8 cellular contexts compared by ENCODE assay signal in the genomic region with DNA sequence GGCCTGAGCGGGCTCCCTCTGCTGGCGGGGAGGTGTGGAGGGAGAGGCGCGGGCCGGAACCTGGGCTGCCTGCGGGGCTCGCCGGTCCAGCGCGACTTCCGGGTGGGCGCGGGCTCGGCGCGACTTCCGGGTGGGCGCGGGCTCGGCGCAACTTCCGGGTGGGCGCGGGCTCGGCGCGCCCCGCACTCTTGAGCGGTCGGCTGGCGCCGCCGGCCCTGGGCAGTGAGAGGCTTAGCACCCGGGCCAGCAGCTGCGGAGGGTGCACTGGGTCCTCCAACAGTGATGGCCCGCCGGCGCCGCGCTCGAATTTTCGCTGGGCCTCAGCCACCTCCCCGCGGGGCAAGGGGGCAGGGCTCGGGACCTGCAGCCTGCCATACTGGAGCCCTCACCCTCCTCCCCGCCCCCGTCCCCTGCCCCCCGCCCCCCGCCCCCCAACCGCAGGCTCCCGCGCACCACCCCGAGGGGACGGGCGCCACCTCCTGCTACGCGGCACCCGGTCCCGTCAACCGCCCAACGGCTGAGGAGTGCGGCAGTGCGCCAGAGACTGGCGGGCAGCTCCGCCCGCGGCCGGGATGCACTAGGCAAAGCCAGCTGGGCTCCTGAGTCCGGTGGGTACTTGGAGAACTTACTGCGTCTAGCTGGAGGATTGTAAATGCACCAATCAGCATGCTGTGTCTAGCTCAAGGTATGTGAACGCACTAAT.
DNase-seq lines count a peak whose midpoint lies in the region; ATAC-seq, FAIRE-seq and TF ChIP-seq lines count a peak whose summit lies in the region.
"Not testable (repeated sequence)": the region's sequence is repeated elsewhere in the genome, so short reads cannot be mapped to it uniquely, and the experiment has no call there.

No MANE protein-coding gene starts in this region.

- intact Hi-C loops in body of pancreas (cut with DNase I); Right ventricle myocardium inferior (cut with DNase I); naive thymus-derived CD4-positive, alpha-beta T cell (cut with micrococcal nuclease): not testable (repeated sequence)

- not testable (repeated sequence) for TF ChIP-seq EP300 in A549 (IDR thresholded peaks at IDR 0.05)

- H3K27me3 Mint-ChIP-seq in activated CD4-positive, alpha-beta memory T cell treated with anti-CD3 and anti-CD28 coated beads, Interleukin-2, amount 10 ng/mL, durations not matched to agents 7 days and 5 days; naive thymus-derived CD4-positive, alpha-beta T cell: not testable (repeated sequence)

- POLR2A ChIA-PET in A549 (lab: Yijun Ruan, JAX); activated CD4-positive, alpha-beta memory T cell treated with anti-CD3 and anti-CD28 coated beads, Interleukin-2, amount 10 ng/mL, durations not matched to agents 7 days and 5 days (lab: Charles Lee); naive thymus-derived CD4-positive, alpha-beta T cell (lab: Charles Lee): not testable (repeated sequence)

- not testable (repeated sequence) for H3K4me1 ChIP-seq in A549; body of pancreas; naive thymus-derived CD4-positive, alpha-beta T cell (ENCODE audit: control insufficient read depth in 2 of 2, insufficient read depth in 2 of 2, low read length in 2 of 2)

- DNase-seq in A549 (ENCODE audit: low read depth in 1 of 2, low spot score in 1 of 2) = not testable (repeated sequence)
- DNase-seq in activated CD4-positive, alpha-beta memory T cell treated with anti-CD3 and anti-CD28 coated beads, Interleukin-2, amount 10 ng/mL, durations not matched to agents 7 days and 5 days = peak; percentile 41
- DNase-seq in body of pancreas (peak; percentile 49 to 74 (median 62)), Right ventricle myocardium inferior (ENCODE audit: missing footprints) (peak; percentile 73)
- DNase-seq in naive thymus-derived CD4-positive, alpha-beta T cell = peak; percentile 35 to 80 (median 72)
- peak; percentile 8 to 59 for DNase-seq in stimulated activated CD4-positive, alpha-beta T cell treated with anti-CD3 and anti-CD28 coated beads, Interleukin-2, amount 100 ng/mL, for 48 hours

- not testable (repeated sequence) for H3K36me3 Mint-ChIP-seq in activated CD4-positive, alpha-beta memory T cell treated with anti-CD3 and anti-CD28 coated beads, Interleukin-2, amount 10 ng/mL, durations not matched to agents 7 days and 5 days (ENCODE audit: low read depth); naive thymus-derived CD4-positive, alpha-beta T cell

- peak overlapping the region; percentile 36; the same call in 2 of the 3 replicates for H3K4me3 ChIP-seq in A549
- not testable (repeated sequence) for H3K4me3 ChIP-seq in body of pancreas; naive thymus-derived CD4-positive, alpha-beta T cell (ENCODE audit: low read length)

- H3K4me1 Mint-ChIP-seq in activated CD4-positive, alpha-beta memory T cell treated with anti-CD3 and anti-CD28 coated beads, Interleukin-2, amount 10 ng/mL, durations not matched to agents 7 days and 5 days; naive thymus-derived CD4-positive, alpha-beta T cell: not testable (repeated sequence)

- not testable (repeated sequence) for TF ChIP-seq POLR2A in A549 (IDR thresholded peaks at IDR 0.05; ENCODE audit: low read length)
- peak in 2 of 3 donors; percentile 14 to 26 for TF ChIP-seq POLR2A in body of pancreas (IDR thresholded peaks at IDR 0.05)

- not testable (repeated sequence) for H3K9me3 Mint-ChIP-seq in activated CD4-positive, alpha-beta memory T cell treated with anti-CD3 and anti-CD28 coated beads, Interleukin-2, amount 10 ng/mL, durations not matched to agents 7 days and 5 days; naive thymus-derived CD4-positive, alpha-beta T cell

- not testable (repeated sequence) for H3K36me3 ChIP-seq in body of pancreas (replicated peaks in 1 of 2; ENCODE audit: insufficient read depth in 1 of 2, low read depth in 2 of 2); naive thymus-derived CD4-positive, alpha-beta T cell (ENCODE audit: control insufficient read depth in 2 of 3, insufficient read depth in 3 of 3, low read length in 3 of 3)

- not testable (repeated sequence) for FAIRE-seq in A549 (lab: Jason Lieb, UNC)

- peak overlapping the region; percentile 63 for H3K27ac Mint-ChIP-seq in activated CD4-positive, alpha-beta memory T cell treated with anti-CD3 and anti-CD28 coated beads, Interleukin-2, amount 10 ng/mL, durations not matched to agents 7 days and 5 days
- H3K27ac Mint-ChIP-seq in naive thymus-derived CD4-positive, alpha-beta T cell = peak overlapping the region in 5 of 9 donors; percentile 61 to 89 (median 65)

- H3K4me2 ChIP-seq in A549 = not testable (repeated sequence)

- not testable (repeated sequence) for TF ChIP-seq RAD21 in A549 (conservative IDR thresholded peaks at IDR 0.05 in 1 of 2, IDR thresholded peaks at IDR 0.05 in 1 of 2)

- H3K4me3 Mint-ChIP-seq in activated CD4-positive, alpha-beta memory T cell treated with anti-CD3 and anti-CD28 coated beads, Interleukin-2, amount 10 ng/mL, durations not matched to agents 7 days and 5 days = peak overlapping the region; percentile 61
- peak overlapping the region; percentile 45 to 87 (median 75) for H3K4me3 Mint-ChIP-seq in naive thymus-derived CD4-positive, alpha-beta T cell

- not testable (repeated sequence) for H3K27me3 ChIP-seq in body of pancreas; naive thymus-derived CD4-positive, alpha-beta T cell (ENCODE audit: control insufficient read depth in 2 of 2, insufficient read depth in 2 of 2, low read length in 2 of 2)

- H3K27ac ChIP-seq in A549 = peak overlapping the region; percentile 48 to 75; a peak in 3 of 6 replicates
- peak overlapping the region; percentile 25 to 70 (median 49) for H3K27ac ChIP-seq in body of pancreas
- H3K27ac ChIP-seq in naive thymus-derived CD4-positive, alpha-beta T cell (ENCODE audit: low read depth, low read length) = peak overlapping the region; percentile 57

- not testable (repeated sequence) for TF ChIP-seq CTCF in A549 (IDR thresholded peaks at IDR 0.05)
- TF ChIP-seq CTCF in LNCAP (IDR thresholded peaks at IDR 0.05) (peak; percentile 35; the same call in 1 of the 2 replicates), body of pancreas (IDR thresholded peaks at IDR 0.05) (peak in 2 of 7 experiments; percentile 32 to 37)

- ATAC-seq in A549 = peak in 1 of 2 experiments; percentile 79; a peak in 3 of 6 replicates
- ATAC-seq in GM19328 (IDR thresholded peaks at IDR 0.05; ENCODE audit: unreplicated experiment) = peak; percentile 64
- ATAC-seq in body of pancreas, Right ventricle myocardium inferior: not testable (repeated sequence)
- ATAC-seq in naive thymus-derived CD4-positive, alpha-beta T cell = peak; percentile 95

- no CpG with 5 or more reads among the region's 71 CpGs for WGBS in A549 (ENCODE audit: missing lambda C conversion rate)
- WGBS in body of pancreas, 2 donors = no CpG with 5 or more reads among the region's 71 CpGs

- CTCF ChIA-PET in A549 (lab: Yijun Ruan, JAX); activated CD4-positive, alpha-beta memory T cell treated with anti-CD3 and anti-CD28 coated beads, Interleukin-2, amount 10 ng/mL, durations not matched to agents 7 days and 5 days (lab: Charles Lee); naive thymus-derived CD4-positive, alpha-beta T cell (lab: Charles Lee): not testable (repeated sequence)

- not testable (repeated sequence) for H3K9me3 ChIP-seq in A549; body of pancreas; naive thymus-derived CD4-positive, alpha-beta T cell (ENCODE audit: control insufficient read depth in 2 of 3, low read length in 3 of 3)
